In genomic region chr1:212954514-212954913, GRCh38 we compare ENCODE assay signal across 27 cellular contexts. TPM values are rescaled to one million over a fixed set of nuclear protein-coding genes. Genes with fewer than 3 reads are reported as not detected.
"Had no signal": no experiment of that assay in that cellular context is flagged by ENCODE, and none has a peak within 500 bp of the region (broad histone marks: within the 10 kb centered on the region; RNA-seq: fewer than 3 reads in every experiment).

No MANE protein-coding gene starts in this region.

- H3K27ac ChIP-seq: colonic mucosa, esophagus muscularis mucosa, foreskin keratinocyte, gastroesophageal sphincter, heart left ventricle, hepatocyte, left lung, ovary, psoas muscle, sigmoid colon, testis, tibial artery had no signal

- DNase-seq: colonic mucosa; effector CD8-positive, alpha-beta T cell; endodermal cell; foreskin keratinocyte; heart left ventricle; left cardiac atrium; left lung; mesenchymal stem cell; mucosa of descending colon; naive thymus-derived CD8-positive, alpha-beta T cell; nephron progenitor cell; occipital lobe; ovary; posterior cingulate gyrus; psoas muscle; right cardiac atrium; sigmoid colon; stimulated activated CD4-positive, alpha-beta T cell treated with anti-CD3 and anti-CD28 coated beads, Interleukin-2, amount 100 ng/mL, for 24 hours; stimulated activated CD4-positive, alpha-beta T cell treated with anti-CD3 and anti-CD28 coated beads, Interleukin-4, amount 100 ng/mL, for 24 hours; stimulated activated naive CD8-positive, alpha-beta T cell treated with anti-CD3 and anti-CD28 coated beads, Interleukin-15, Interleukin-2, amounts not matched to agents 100 U/mL and 50 U/mL, for 24 hours; substantia nigra; testis; tibial artery had no signal

- H3K27me3 ChIP-seq: colonic mucosa, ovary, testis had no signal

- ATAC-seq: foreskin keratinocyte; gastroesophageal sphincter; heart left ventricle; left cardiac atrium; left lung; mucosa of descending colon; naive thymus-derived CD8-positive, alpha-beta T cell; psoas muscle; right cardiac atrium; stimulated activated effector memory CD8-positive, alpha-beta T cell treated with anti-CD3 and anti-CD28 coated beads, Interleukin-12 subunit alpha, Interleukin-12 subunit beta, amount 100 ng/mL, for 72 hours; stimulated activated naive CD8-positive, alpha-beta T cell treated with anti-CD3 and anti-CD28 coated beads, Interleukin-15, Interleukin-2, amounts not matched to agents 100 U/mL and 50 U/mL, for 24 hours had no signal

- H2AFZ ChIP-seq: hepatocyte had no signal

- H3K36me3 ChIP-seq: colonic mucosa, gastroesophageal sphincter, heart left ventricle, left lung, ovary, sigmoid colon, tibial artery had no signal

- H3K4me1 ChIP-seq: colonic mucosa, foreskin keratinocyte had no signal

- H3K4me3 ChIP-seq: colonic mucosa, esophagus muscularis mucosa, gastroesophageal sphincter, heart left ventricle, hepatocyte, left lung, mucosa of descending colon, ovary, psoas muscle, sigmoid colon, testis, tibial artery had no signal

- H3K9me3 ChIP-seq: colonic mucosa, esophagus muscularis mucosa, gastroesophageal sphincter, heart left ventricle, left lung, mucosa of descending colon, ovary, psoas muscle, sigmoid colon, testis, tibial artery had no signal

- H3K4me2 ChIP-seq: hepatocyte had no signal

- H3K79me2 ChIP-seq: hepatocyte had no signal

RNA-seq across cellular contexts. Expression of gene VASH2, which starts 4.2 kb away (rescaled TPM):
- total RNA-seq: naive thymus-derived CD8-positive, alpha-beta T cell had no signal
